In genomic region chr22:50530280-50530856, GRCh38 we compare ENCODE assay signal across 8 cellular contexts. TPM values are rescaled to one million over a fixed set of nuclear protein-coding genes. Genes with fewer than 3 reads are reported as not detected.
A peak's percentile ranks its signal among the peaks of the same experiment; 100 is the strongest.
DNase-seq lines count a peak whose midpoint lies in the region; ATAC-seq and TF ChIP-seq lines count a peak whose summit lies in the region.

No MANE protein-coding gene starts in this region.

- H3K36me3 ChIP-seq in adrenal gland (replicated peaks in 1 of 2) = no peaks in the 10 kb centered on the region
- H3K36me3 ChIP-seq in iPS DF 6.9 (ENCODE audit: control insufficient read depth, insufficient read depth, low read length) = no peaks in the 10 kb centered on the region; the same call in 1 of the 2 replicates

- H3K9me3 ChIP-seq in adrenal gland (replicated peaks in 1 of 3) (no peaks in the 10 kb centered on the region), iPS DF 6.9 (ENCODE audit: control insufficient read depth, insufficient read depth, low read length) (no peaks in the 10 kb centered on the region)

- whole genome bisulfite sequencing in adrenal gland, 4 donors = 0 to 3% (median 1%) methylated on average over 8 to 58 of the region's 58 CpGs
- WGBS in iPS DF 6.9 (ENCODE audit: insufficient coverage, insufficient read length) = no CpG with 5 or more reads among the region's 58 CpGs

- H3K27me3 ChIP-seq in adrenal gland = no peaks in the 10 kb centered on the region
- H3K27me3 ChIP-seq in iPS DF 6.9 (ENCODE audit: control insufficient read depth, insufficient read depth, low read length) = peaks cover 42% of the 10 kb centered on the region

- H3K4me3 ChIP-seq in AG10803 (ENCODE audit: low read length) (peak overlapping the region; percentile 66), adrenal gland (peak overlapping the region in 2 of 4 donors; percentile 17 to 69), iPS DF 6.9 (ENCODE audit: low read length) (peak overlapping the region; percentile 56; the same call in 1 of the 2 replicates), skeletal muscle cell (ENCODE audit: low read depth, low read length) (peak overlapping the region; percentile 54)

- H3K27ac ChIP-seq in adrenal gland (peak overlapping the region; percentile 77 to 95 (median 78)), iPS DF 6.9 (ENCODE audit: low read length) (no peak overlapping the region)

- H3K4me1 ChIP-seq in adrenal gland (replicated peaks in 1 of 2) (peaks cover 26 to 31% of the 10 kb centered on the region in 2 donors), iPS DF 6.9 (ENCODE audit: control insufficient read depth, insufficient read depth, low read length) (peaks cover 11% of the 10 kb centered on the region)

- DNase-seq in AG10803 (ENCODE audit: low read depth) = peak; percentile 83
- DNase-seq in NCI-H226 = peak; percentile 49
- DNase-seq in adrenal gland = peak; percentile 71 to 87 (median 81)
- DNase-seq in iPS DF 6.9 (ENCODE audit: low read depth, low spot score) = no peak
- DNase-seq in skeletal muscle cell (ENCODE audit: low read depth) = no peak
- DNase-seq in NCI-H2227 (lab: John Stamatoyannopoulos, UW; ENCODE audit: unreplicated experiment) = no peak
- DNase-seq in HEK293T (ENCODE audit: extremely low spot score) = no peak

- TF ChIP-seq POLR2A in adrenal gland (IDR thresholded peaks at IDR 0.05) = peak; percentile 5 to 17

- peak; percentile 16 for ATAC-seq in GM19035 (IDR thresholded peaks at IDR 0.05; ENCODE audit: unreplicated experiment)

- POLR2A ChIA-PET in HEK293T (lab: Yijun Ruan, JAX) = no interaction called here

- intact Hi-C loops in adrenal gland (cut with DNase I) = no loop called here

- CTCF ChIA-PET in HEK293T (lab: Yijun Ruan, JAX) = no interaction called here

- no peak for TF ChIP-seq CTCF in AG10803 (conservative IDR thresholded peaks at IDR 0.05; ENCODE audit: low read length)
- TF ChIP-seq CTCF in adrenal gland (IDR thresholded peaks at IDR 0.05) = no peak

TF ChIP-seq in HEK293T, 16 proteins besides CTCF, POLR2A, EP300 and RAD21:
- TF ChIP-seq BHLHE40 (IDR thresholded peaks at IDR 0.05; ENCODE audit: borderline replicate concordance) (no peak), FOXK2 (IDR thresholded peaks at IDR 0.05) (no peak)

RNA-seq across cellular contexts. Expression of gene TYMP, which starts 0.6 kb away (rescaled TPM):
- total RNA-seq in adrenal gland = 100 to 1,000 TPM in 3 of 8 donors, 10 to 100 TPM in 5; 14.6 to 152 (median 64.5) TPM
- polyA plus RNA-seq in adrenal gland = 10 to 100 TPM; 12.3 to 90.3 (median 89.5) TPM

RNA-seq across cellular contexts. Expression of gene SCO2, which starts 5.0 kb away (rescaled TPM):
- 1 to 10 TPM in 6 of 8 donors, not detected in 2; 1.2 to 7.8 (median 4.1) TPM for total RNA-seq in adrenal gland
- polyA plus RNA-seq in adrenal gland = 1 to 10 TPM in 2 of 3 donors, not detected in 1; 1.2 to 4.0 TPM

RNA-seq across cellular contexts. Expression of gene KLHDC7B, which starts 15.3 kb away (rescaled TPM):
- under 1 TPM in 6 of 8 donors, not detected in 2; 0.06 to 0.69 (median 0.30) TPM for total RNA-seq in adrenal gland
- polyA plus RNA-seq in adrenal gland = under 1 TPM; 0.09 to 0.24 (median 0.24) TPM

RNA-seq across cellular contexts. Expression of gene NCAPH2, which starts 22.3 kb away (rescaled TPM):
- total RNA-seq in adrenal gland = 10 to 100 TPM; 22.9 to 40.2 (median 32.6) TPM
- 10 to 100 TPM; 13.8 to 90.5 (median 56.2) TPM for polyA plus RNA-seq in adrenal gland

RNA-seq across cellular contexts. Expression of gene LMF2, which starts 22.9 kb away (rescaled TPM):
- 10 to 100 TPM; 47.5 to 91.0 (median 78.3) TPM for total RNA-seq in adrenal gland
- polyA plus RNA-seq in adrenal gland = 100 to 1,000 TPM in 1 of 3 donors, 10 to 100 TPM in 1, 1 to 10 TPM in 1; 6.3 to 120 (median 90.3) TPM

Comparison
In these comparisons a context has a peak if more than half of its experiments do, and no peak if none do; other contexts are left out.
1. DNase-seq: peak in AG10803 (single experiment), NCI-H226 (single experiment) and adrenal gland (7 of 7); none in iPS DF 6.9 (single experiment), skeletal muscle cell (single experiment), NCI-H2227 (single experiment) and HEK293T (single experiment).